14 cellular contexts compared by ENCODE assay signal in the genomic region with DNA sequence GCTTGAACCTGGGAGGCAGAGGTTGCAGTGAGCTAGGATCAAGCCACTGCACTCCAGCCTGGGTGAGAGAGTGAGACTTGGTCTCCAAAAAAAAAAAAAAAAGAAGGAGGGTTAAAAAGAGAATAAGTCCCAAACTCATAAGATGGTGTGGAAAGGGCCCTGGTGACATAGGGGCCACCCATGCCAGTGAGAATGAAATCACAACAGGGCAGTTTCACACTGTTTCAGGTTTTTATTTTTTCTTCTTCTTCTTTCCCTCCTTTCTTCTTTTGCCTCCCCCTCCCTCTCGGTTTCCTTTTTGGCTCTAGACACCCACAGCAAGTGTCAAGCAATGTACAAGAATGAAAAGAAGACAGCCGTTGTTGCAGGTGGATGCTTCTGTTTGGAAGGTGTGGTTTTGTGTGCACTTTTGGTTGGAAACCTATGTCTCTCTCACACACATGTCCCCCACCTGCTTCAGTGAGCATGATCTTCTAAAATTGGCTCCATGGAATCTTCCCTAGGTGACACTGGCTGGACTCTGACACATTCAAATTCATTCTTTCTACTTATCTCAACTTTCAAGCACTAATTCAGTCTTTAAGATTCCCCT. TPM values are rescaled to one million over a fixed set of nuclear protein-coding genes. Genes with fewer than 3 reads are reported as not detected.
DNase-seq lines count a peak whose midpoint lies in the region; ATAC-seq and TF ChIP-seq lines count a peak whose summit lies in the region.
"Had no signal": no experiment of that assay in that cellular context is flagged by ENCODE, and none has a peak within 500 bp of the region (broad histone marks: within the 10 kb centered on the region; RNA-seq: fewer than 3 reads in every experiment).

No MANE protein-coding gene starts in this region.

- no peaks in the 10 kb centered on the region for H3K9me3 Mint-ChIP-seq in activated CD8-positive, alpha-beta memory T cell treated with anti-CD3 and anti-CD28 coated beads, Interleukin-2, amount 10 ng/mL, durations not matched to agents 7 days and 5 days (ENCODE audit: low read depth)
- peaks cover 0 to 8% (median 2%) of the 10 kb centered on the region in 7 donors for H3K9me3 Mint-ChIP-seq in naive B cell

- H3K27me3 Mint-ChIP-seq in activated CD8-positive, alpha-beta memory T cell treated with anti-CD3 and anti-CD28 coated beads, Interleukin-2, amount 10 ng/mL, durations not matched to agents 7 days and 5 days, result no peaks in the 10 kb centered on the region
- no peaks in the 10 kb centered on the region for H3K27me3 Mint-ChIP-seq in naive B cell
- H3K27me3 Mint-ChIP-seq: activated CD4-positive, alpha-beta memory T cell treated with anti-CD3 and anti-CD28 coated beads, Interleukin-2, amount 10 ng/mL, durations not matched to agents 7 days and 5 days had no signal

- H3K4me3 ChIP-seq in thyroid gland (replicated peaks in 1 of 3), result no peak overlapping the region
- H3K4me3 ChIP-seq: SK-N-MC had no signal

- no peaks in the 10 kb centered on the region for H3K27me3 ChIP-seq in thyroid gland

- TF ChIP-seq POLR2A in thyroid gland (IDR thresholded peaks at IDR 0.05), result no peak

- H3K9me3 ChIP-seq in thyroid gland, result no peaks in the 10 kb centered on the region

- CTCF ChIA-PET in activated CD8-positive, alpha-beta memory T cell treated with anti-CD3 and anti-CD28 coated beads, Interleukin-2, amount 10 ng/mL, durations not matched to agents 7 days and 5 days (lab: Charles Lee), result interaction anchor here (0.6 to 4.0 kb wide), 5 partner anchors 17 to 121 kb away, joined by 3 to 31 read pairs (median 4); no protein-coding TSS in a partner anchor

- peaks cover 3% of the 10 kb centered on the region for H3K36me3 Mint-ChIP-seq in activated CD8-positive, alpha-beta memory T cell treated with anti-CD3 and anti-CD28 coated beads, Interleukin-2, amount 10 ng/mL, durations not matched to agents 7 days and 5 days
- H3K36me3 Mint-ChIP-seq in naive B cell, result peaks cover 0 to 4% of the 10 kb centered on the region in 2 donors

- H3K36me3 ChIP-seq in thyroid gland, result no peaks in the 10 kb centered on the region

- ATAC-seq in activated CD8-positive, alpha-beta memory T cell treated with anti-CD3 and anti-CD28 coated beads, Interleukin-2, amount 10 ng/mL, durations not matched to agents 7 days and 5 days, result no peak
- peak; percentile 69 for ATAC-seq in GM21515 (IDR thresholded peaks at IDR 0.05; ENCODE audit: unreplicated experiment)
- peak; percentile 49 for ATAC-seq in HG03139 (IDR thresholded peaks at IDR 0.05; ENCODE audit: unreplicated experiment)
- ATAC-seq in naive B cell (ENCODE audit: low read depth in 2 of 2), result no peak

- no peak overlapping the region for H3K4me3 Mint-ChIP-seq in activated CD8-positive, alpha-beta memory T cell treated with anti-CD3 and anti-CD28 coated beads, Interleukin-2, amount 10 ng/mL, durations not matched to agents 7 days and 5 days
- H3K4me3 Mint-ChIP-seq in naive B cell, result peak overlapping the region in 7 of 8 donors; percentile 19 to 78 (median 73)
- H3K4me3 Mint-ChIP-seq: activated CD4-positive, alpha-beta memory T cell treated with anti-CD3 and anti-CD28 coated beads, Interleukin-2, amount 10 ng/mL, durations not matched to agents 7 days and 5 days had no signal

- no peak overlapping the region for H3K27ac ChIP-seq in thyroid gland
- H3K27ac ChIP-seq: SK-N-MC had no signal

- no peak for DNase-seq in activated CD8-positive, alpha-beta memory T cell treated with anti-CD3 and anti-CD28 coated beads, Interleukin-2, amount 10 ng/mL, durations not matched to agents 7 days and 5 days
- DNase-seq in activated CD8-positive, alpha-beta memory T cell treated with anti-CD3 and anti-CD28 coated beads for 24 hours, result no peak
- DNase-seq in naive B cell (no peak), KG1 (lab: John Stamatoyannopoulos, UW) (no peak), thyroid gland (no peak), cortex of kidney (lab: John Stamatoyannopoulos, UW) (no peak)
- DNase-seq: activated CD4-positive, alpha-beta memory T cell treated with anti-CD3 and anti-CD28 coated beads, Interleukin-2, amount 10 ng/mL, durations not matched to agents 7 days and 5 days; anterior cingulate cortex; midbrain; NCI-H446 treated with DMSO at 0.1 percent for 48 hours had no signal

- TF ChIP-seq CTCF in thyroid gland (IDR thresholded peaks at IDR 0.05), result no peak

- 34 to 36% methylated on average over 2 of the region's 2 CpGs for WGBS in thyroid gland, 2 donors

- H3K4me1 Mint-ChIP-seq in activated CD8-positive, alpha-beta memory T cell treated with anti-CD3 and anti-CD28 coated beads, Interleukin-2, amount 10 ng/mL, durations not matched to agents 7 days and 5 days, result peaks cover 40% of the 10 kb centered on the region
- H3K4me1 Mint-ChIP-seq in naive B cell, result peaks cover 32 to 60% (median 41%) of the 10 kb centered on the region in 3 donors

- no peaks in the 10 kb centered on the region for H3K4me1 ChIP-seq in thyroid gland

- H3K27ac Mint-ChIP-seq in activated CD8-positive, alpha-beta memory T cell treated with anti-CD3 and anti-CD28 coated beads, Interleukin-2, amount 10 ng/mL, durations not matched to agents 7 days and 5 days, result peak overlapping the region; percentile 2
- H3K27ac Mint-ChIP-seq in naive B cell, result peak overlapping the region in 5 of 6 donors; percentile 53 to 94 (median 85)
- H3K27ac Mint-ChIP-seq: activated CD4-positive, alpha-beta memory T cell treated with anti-CD3 and anti-CD28 coated beads, Interleukin-2, amount 10 ng/mL, durations not matched to agents 7 days and 5 days had no signal

- intact Hi-C loops in thyroid gland (cut with DNase I), result no loop called here

RNA-seq across cellular contexts. Expression of gene TLR8, which starts 14.4 kb away (rescaled TPM):
- total RNA-seq in activated CD8-positive, alpha-beta memory T cell treated with anti-CD3 and anti-CD28 coated beads, Interleukin-2, amount 10 ng/mL, durations not matched to agents 7 days and 5 days, result not detected
- under 1 TPM in 5 of 6 donors, not detected in 1; 0.07 to 0.13 (median 0.12) TPM for polyA plus RNA-seq in naive B cell (ENCODE audit: low read depth in 6 of 6)
- total RNA-seq in thyroid gland, result 1 to 10 TPM in 1 of 4 donors, under 1 TPM in 3; 0.45 to 1.7 (median 0.62) TPM
- total RNA-seq: activated CD4-positive, alpha-beta memory T cell treated with anti-CD3 and anti-CD28 coated beads, Interleukin-2, amount 10 ng/mL, durations not matched to agents 7 days and 5 days; endothelial cell of umbilical vein had no signal
- polyA plus RNA-seq: endothelial cell of umbilical vein had no signal

RNA-seq across cellular contexts. Expression of gene TLR7, which starts 25.1 kb away (rescaled TPM):
- total RNA-seq in activated CD8-positive, alpha-beta memory T cell treated with anti-CD3 and anti-CD28 coated beads, Interleukin-2, amount 10 ng/mL, durations not matched to agents 7 days and 5 days, result under 1 TPM in 1 of 2 experiments, not detected in 1; 0.09 TPM
- 10 to 100 TPM in 5 of 6 donors, 1 to 10 TPM in 1; 7.4 to 50.2 (median 30.3) TPM for polyA plus RNA-seq in naive B cell (ENCODE audit: low read depth in 6 of 6)
- total RNA-seq in thyroid gland, result under 1 TPM; 0.54 to 0.67 (median 0.60) TPM
- total RNA-seq: activated CD4-positive, alpha-beta memory T cell treated with anti-CD3 and anti-CD28 coated beads, Interleukin-2, amount 10 ng/mL, durations not matched to agents 7 days and 5 days; endothelial cell of umbilical vein had no signal
- polyA plus RNA-seq: endothelial cell of umbilical vein had no signal

Comparison
In these comparisons a context has a peak if more than half of its experiments do, and no peak if none do; other contexts are left out.
1. ATAC-seq: peak in GM21515 (single experiment) and HG03139 (single experiment); none in activated CD8-positive, alpha-beta memory T cell treated with anti-CD3 and anti-CD28 coated beads, Interleukin-2, amount 10 ng/mL, durations not matched to agents 7 days and 5 days (single experiment) and naive B cell (0 of 2).